Comparison of ENCODE assay signal across 18 cellular contexts in the genomic region with DNA sequence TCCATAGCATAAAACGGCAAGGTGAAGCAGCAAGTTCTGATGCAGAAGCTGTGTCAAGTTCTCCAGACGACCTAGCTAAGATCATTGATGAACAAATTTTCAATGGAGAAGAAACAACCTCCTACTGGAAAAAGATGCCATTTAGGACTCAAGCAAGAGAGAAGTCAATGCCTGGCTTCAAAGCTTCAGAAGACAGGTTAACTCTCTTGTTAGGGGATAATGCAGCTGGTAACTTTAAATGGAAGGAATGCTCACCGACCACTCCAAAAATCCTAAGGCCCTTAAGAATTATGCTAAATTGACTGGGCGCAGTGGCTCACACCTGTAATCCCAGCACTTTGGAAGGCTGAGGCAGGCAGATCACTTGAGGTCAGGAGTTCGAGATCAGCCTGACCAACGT. TPM values are rescaled to one million over a fixed set of nuclear protein-coding genes. Genes with fewer than 3 reads are reported as not detected.
A peak's percentile ranks its signal among the peaks of the same experiment; 100 is the strongest.
DNase-seq lines count a peak whose midpoint lies in the region; ATAC-seq and TF ChIP-seq lines count a peak whose summit lies in the region.
"Had no signal": no experiment of that assay in that cellular context is flagged by ENCODE, and none has a peak within 500 bp of the region (broad histone marks: within the 10 kb centered on the region; RNA-seq: fewer than 3 reads in every experiment).

No MANE protein-coding gene starts in this region.

- H3K4me3 Mint-ChIP-seq in T-helper 2 cell treated with Interferon-gamma antibody and Interleukin-4, amounts not matched to agents 5 μg/mL and 100 μg/mL, for 36 hours, result peak overlapping the region; percentile 59
- H3K4me3 Mint-ChIP-seq: endodermal cell, nephron had no signal

- no peaks in the 10 kb centered on the region for H3K36me3 ChIP-seq in Karpas-422 (ENCODE audit: insufficient read depth, low read length)
- peaks cover 0 to 39% of the 10 kb centered on the region in 2 donors for H3K36me3 ChIP-seq in gastrocnemius medialis
- no peaks in the 10 kb centered on the region; the same call in 1 of the 2 replicates for H3K36me3 ChIP-seq in HAP-1 (replicated peaks)
- H3K36me3 ChIP-seq: sigmoid colon had no signal

- H3K27me3 Mint-ChIP-seq in T-helper 2 cell treated with Interferon-gamma antibody and Interleukin-4, amounts not matched to agents 5 μg/mL and 100 μg/mL, for 36 hours (ENCODE audit: low read depth), result no peaks in the 10 kb centered on the region

- no peaks in the 10 kb centered on the region for H3K27me3 ChIP-seq in Karpas-422 (ENCODE audit: low read length)
- no peaks in the 10 kb centered on the region for H3K27me3 ChIP-seq in gastrocnemius medialis
- no peaks in the 10 kb centered on the region for H3K27me3 ChIP-seq in HAP-1 (ENCODE audit: low read depth)
- H3K27me3 ChIP-seq: sigmoid colon had no signal

- H3K9me3 Mint-ChIP-seq in T-helper 2 cell treated with Interferon-gamma antibody and Interleukin-4, amounts not matched to agents 5 μg/mL and 100 μg/mL, for 36 hours, result peaks cover 4% of the 10 kb centered on the region
- H3K9me3 Mint-ChIP-seq: activated T-helper 2 cell treated with anti-CD3 and anti-CD28 coated beads, Interferon-gamma antibody, Interleukin-2, Interleukin-4, amounts not matched to agents 10 μg/mL and 5 μg/mL and 100 μg/mL, durations not matched to agents 14 hours and 24 hours and 36 hours; endodermal cell had no signal

- H3K9me3 ChIP-seq in Karpas-422 (ENCODE audit: low read length) (no peaks in the 10 kb centered on the region), gastrocnemius medialis (no peaks in the 10 kb centered on the region), HAP-1 (no peaks in the 10 kb centered on the region)

- ATAC-seq in gastrocnemius medialis (peak in 1 of 2 donors; percentile 9), HG02885 (IDR thresholded peaks at IDR 0.05; ENCODE audit: poor library complexity, unreplicated experiment) (no peak)

- TF ChIP-seq POLR2A in gastrocnemius medialis (IDR thresholded peaks at IDR 0.05), result no peak

- H3K27ac ChIP-seq in Karpas-422 (ENCODE audit: low read length) (no peak overlapping the region), gastrocnemius medialis (peak overlapping the region; percentile 46 to 76 (median 64))

- TF ChIP-seq CTCF in epithelial cell of proximal tubule (conservative IDR thresholded peaks at IDR 0.05; ENCODE audit: low read depth, low read length), result no peak
- no peak for TF ChIP-seq CTCF in gastrocnemius medialis (IDR thresholded peaks at IDR 0.05 in 4 of 5, conservative IDR thresholded peaks at IDR 0.05 in 1 of 5)

- H3K4me1 ChIP-seq in Karpas-422 (ENCODE audit: low read length) (peaks cover 3% of the 10 kb centered on the region; the same call in 1 of the 2 replicates), gastrocnemius medialis (peaks cover 8 to 19% of the 10 kb centered on the region in 2 donors), HAP-1 (no peaks in the 10 kb centered on the region)
- H3K4me1 ChIP-seq: Caco-2 had no signal

- H3K27ac Mint-ChIP-seq in T-helper 2 cell treated with Interferon-gamma antibody and Interleukin-4, amounts not matched to agents 5 μg/mL and 100 μg/mL, for 36 hours, result peak overlapping the region; percentile 38
- H3K27ac Mint-ChIP-seq: endodermal cell had no signal

- no peak overlapping the region for H3K9ac ChIP-seq in Karpas-422 (ENCODE audit: low read length)

- H3K4me3 ChIP-seq in Karpas-422 (ENCODE audit: low read length) (no peak overlapping the region), epithelial cell of proximal tubule (ENCODE audit: low read depth, low read length) (peak overlapping the region; percentile 39), gastrocnemius medialis (peak overlapping the region in 1 of 4 donors; percentile 42), HAP-1 (no peak overlapping the region)

- in situ Hi-C loops in gastrocnemius medialis (cut with MboI; ENCODE audit: low sequenced_read_pairs in 4 of 4), result no loop called here
- in situ Hi-C loops in HAP-1 (cut with MboI; ENCODE audit: low sequenced_read_pairs), result no loop called here

- no peak for DNase-seq in T-helper 2 cell treated with Interferon-gamma antibody and Interleukin-4, amounts not matched to agents 5 μg/mL and 100 μg/mL, for 36 hours (ENCODE audit: low spot score)
- no peak for DNase-seq in T-helper 2 cell
- no peak for DNase-seq in Karpas-422
- no peak for DNase-seq in epithelial cell of proximal tubule (ENCODE audit: low read depth)
- no peak for DNase-seq in gastrocnemius medialis
- no peak for DNase-seq in NCI-H2227 (lab: John Stamatoyannopoulos, UW; ENCODE audit: unreplicated experiment)
- DNase-seq in HAP-1 (ENCODE audit: low spot score in 2 of 2), result no peak
- DNase-seq: 8988T; activated CD4-positive, alpha-beta T cell treated with anti-CD3 and anti-CD28 coated beads for 48 hours; Caco-2; endodermal cell; NCI-H1105 treated with DMSO at 0.1 percent for 48 hours; NCI-H510A treated with DMSO at 0.1 percent for 48 hours; sigmoid colon; stimulated activated naive CD8-positive, alpha-beta T cell treated with anti-CD3 and anti-CD28 coated beads, Interleukin-15, Interleukin-2, amounts not matched to agents 100 U/mL and 50 U/mL, for 24 hours had no signal

- no peaks in the 10 kb centered on the region for H4K20me1 ChIP-seq in Karpas-422 (ENCODE audit: insufficient read depth, low read depth, low read length)

- peaks cover 2% of the 10 kb centered on the region for H3K36me3 Mint-ChIP-seq in T-helper 2 cell treated with Interferon-gamma antibody and Interleukin-4, amounts not matched to agents 5 μg/mL and 100 μg/mL, for 36 hours (ENCODE audit: low read depth)

- H3K9me2 ChIP-seq in Karpas-422 (replicated peaks; ENCODE audit: insufficient read depth, low read length), result no peaks in the 10 kb centered on the region

- no peaks in the 10 kb centered on the region for H3K79me2 ChIP-seq in Karpas-422 (ENCODE audit: low read length)

- H3K4me2 ChIP-seq in Karpas-422 (ENCODE audit: low read depth, low read length, poor library complexity, severe bottlenecking), result peak overlapping the region; percentile 35

- H2AFZ ChIP-seq in Karpas-422 (ENCODE audit: low read length), result no peak overlapping the region

- H3K4me1 Mint-ChIP-seq in T-helper 2 cell treated with Interferon-gamma antibody and Interleukin-4, amounts not matched to agents 5 μg/mL and 100 μg/mL, for 36 hours (ENCODE audit: low read depth), result peaks cover 10% of the 10 kb centered on the region
- H3K4me1 Mint-ChIP-seq: nephron had no signal

- intact Hi-C loops in gastrocnemius medialis (cut with DNase I; ENCODE audit: low total_unique reads), result no loop called here

RNA-seq across cellular contexts. Expression of gene CLTCL1, which starts 31.3 kb away (rescaled TPM):
- total RNA-seq in Karpas-422 (2014; rRNA removed; shearing (Covaris generic); ENCODE audit: low replicate concordance), result 5.0 and 12.9 TPM in 2 replicates
- 4.3 and 5.3 TPM in 2 replicates for total RNA-seq in epithelial cell of proximal tubule
- total RNA-seq in gastrocnemius medialis, result 100 to 1,000 TPM; 111 to 311 (median 215) TPM
